In the genomic region with DNA sequence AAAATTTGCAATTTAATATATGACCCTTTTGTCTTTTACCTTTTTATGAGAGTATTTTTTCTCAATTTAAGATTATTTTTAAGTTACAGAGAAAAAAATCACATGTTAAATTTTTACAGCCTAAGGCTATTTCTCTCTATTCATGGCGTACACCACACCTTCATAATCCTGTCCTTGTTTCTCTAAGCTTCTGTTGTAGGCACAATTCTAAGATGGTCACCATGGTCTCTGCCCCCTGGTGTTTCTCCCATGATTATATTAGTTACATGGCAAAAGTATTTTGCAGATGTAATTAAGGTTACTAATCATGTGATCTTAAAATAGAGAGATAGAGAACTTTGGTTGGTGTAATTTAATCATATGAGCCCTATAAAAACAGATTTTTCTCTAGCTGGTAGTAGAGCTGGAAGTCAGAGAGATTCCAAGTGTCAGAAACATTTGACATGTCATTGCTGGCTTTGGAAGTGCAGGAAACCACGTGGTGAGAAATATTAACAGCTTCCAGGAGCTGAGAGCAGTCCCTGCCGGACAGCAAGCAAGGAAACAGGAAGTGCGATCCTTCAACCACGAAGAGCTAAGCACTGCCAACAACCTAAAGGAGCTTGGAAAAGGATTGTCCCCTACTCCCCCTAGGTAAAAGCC, we compare ENCODE assay signal across 1 cellular context.
TF ChIP-seq lines count a peak whose summit lies in the region.

No MANE protein-coding gene starts in this region.

TF ChIP-seq in HepG2, 621 proteins besides CTCF, POLR2A, EP300 and RAD21 (continued from another document):
- TF ChIP-seq, protein P1, sequence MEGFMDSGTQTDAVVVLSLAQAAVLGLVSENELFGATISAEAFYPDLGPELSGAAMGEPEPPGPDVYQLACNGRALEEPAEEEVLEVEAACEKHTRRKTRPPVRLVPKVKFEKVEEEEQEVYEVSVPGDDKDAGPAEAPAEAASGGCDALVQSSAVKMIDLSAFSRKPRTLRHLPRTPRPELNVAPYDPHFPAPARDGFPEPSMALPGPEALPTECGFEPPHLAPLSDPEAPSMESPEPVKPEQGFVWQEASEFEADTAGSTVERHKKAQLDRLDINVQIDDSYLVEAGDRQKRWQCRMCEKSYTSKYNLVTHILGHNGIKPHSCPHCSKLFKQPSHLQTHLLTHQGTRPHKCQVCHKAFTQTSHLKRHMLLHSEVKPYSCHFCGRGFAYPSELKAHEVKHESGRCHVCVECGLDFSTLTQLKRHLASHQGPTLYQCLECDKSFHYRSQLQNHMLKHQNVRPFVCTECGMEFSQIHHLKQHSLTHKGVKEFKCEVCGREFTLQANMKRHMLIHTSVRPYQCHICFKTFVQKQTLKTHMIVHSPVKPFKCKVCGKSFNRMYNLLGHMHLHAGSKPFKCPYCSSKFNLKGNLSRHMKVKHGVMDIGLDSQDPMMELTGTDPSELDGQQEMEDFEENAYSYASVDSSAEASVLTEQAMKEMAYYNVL (CRISPR knock-in tag; IDR thresholded peaks at IDR 0.05; ENCODE audit: borderline replicate concordance): no peak
- TF ChIP-seq, protein P2, sequence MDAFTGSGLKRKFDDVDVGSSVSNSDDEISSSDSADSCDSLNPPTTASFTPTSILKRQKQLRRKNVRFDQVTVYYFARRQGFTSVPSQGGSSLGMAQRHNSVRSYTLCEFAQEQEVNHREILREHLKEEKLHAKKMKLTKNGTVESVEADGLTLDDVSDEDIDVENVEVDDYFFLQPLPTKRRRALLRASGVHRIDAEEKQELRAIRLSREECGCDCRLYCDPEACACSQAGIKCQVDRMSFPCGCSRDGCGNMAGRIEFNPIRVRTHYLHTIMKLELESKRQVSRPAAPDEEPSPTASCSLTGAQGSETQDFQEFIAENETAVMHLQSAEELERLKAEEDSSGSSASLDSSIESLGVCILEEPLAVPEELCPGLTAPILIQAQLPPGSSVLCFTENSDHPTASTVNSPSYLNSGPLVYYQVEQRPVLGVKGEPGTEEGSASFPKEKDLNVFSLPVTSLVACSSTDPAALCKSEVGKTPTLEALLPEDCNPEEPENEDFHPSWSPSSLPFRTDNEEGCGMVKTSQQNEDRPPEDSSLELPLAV (CRISPR knock-in tag; conservative IDR thresholded peaks at IDR 0.05; ENCODE audit: low read depth): no peak
- TF ChIP-seq ESRRA (CRISPR knock-in tag; IDR thresholded peaks at IDR 0.05; ENCODE audit: low read depth): no peak
- no peak for TF ChIP-seq ZNF230 (CRISPR knock-in tag; IDR thresholded peaks at IDR 0.05)
- no peak for TF ChIP-seq ZNF550 (CRISPR knock-in tag; IDR thresholded peaks at IDR 0.05; ENCODE audit: borderline replicate concordance)
- no peak for TF ChIP-seq MXD3 (CRISPR knock-in tag; IDR thresholded peaks at IDR 0.05)
- TF ChIP-seq, protein P3, sequence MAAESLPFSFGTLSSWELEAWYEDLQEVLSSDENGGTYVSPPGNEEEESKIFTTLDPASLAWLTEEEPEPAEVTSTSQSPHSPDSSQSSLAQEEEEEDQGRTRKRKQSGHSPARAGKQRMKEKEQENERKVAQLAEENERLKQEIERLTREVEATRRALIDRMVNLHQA (CRISPR knock-in tag; IDR thresholded peaks at IDR 0.05): no peak
- no peak for TF ChIP-seq ZNF598 (CRISPR knock-in tag; IDR thresholded peaks at IDR 0.05; ENCODE audit: borderline replicate concordance)
- no peak for TF ChIP-seq ZNF234 (CRISPR knock-in tag; conservative IDR thresholded peaks at IDR 0.05)
- TF ChIP-seq ZNF20 (CRISPR knock-in tag; IDR thresholded peaks at IDR 0.05): no peak
- TF ChIP-seq ZNF749 (CRISPR knock-in tag; IDR thresholded peaks at IDR 0.05; ENCODE audit: borderline replicate concordance): no peak
